13 cellular contexts compared by ENCODE assay signal in the genomic region with DNA sequence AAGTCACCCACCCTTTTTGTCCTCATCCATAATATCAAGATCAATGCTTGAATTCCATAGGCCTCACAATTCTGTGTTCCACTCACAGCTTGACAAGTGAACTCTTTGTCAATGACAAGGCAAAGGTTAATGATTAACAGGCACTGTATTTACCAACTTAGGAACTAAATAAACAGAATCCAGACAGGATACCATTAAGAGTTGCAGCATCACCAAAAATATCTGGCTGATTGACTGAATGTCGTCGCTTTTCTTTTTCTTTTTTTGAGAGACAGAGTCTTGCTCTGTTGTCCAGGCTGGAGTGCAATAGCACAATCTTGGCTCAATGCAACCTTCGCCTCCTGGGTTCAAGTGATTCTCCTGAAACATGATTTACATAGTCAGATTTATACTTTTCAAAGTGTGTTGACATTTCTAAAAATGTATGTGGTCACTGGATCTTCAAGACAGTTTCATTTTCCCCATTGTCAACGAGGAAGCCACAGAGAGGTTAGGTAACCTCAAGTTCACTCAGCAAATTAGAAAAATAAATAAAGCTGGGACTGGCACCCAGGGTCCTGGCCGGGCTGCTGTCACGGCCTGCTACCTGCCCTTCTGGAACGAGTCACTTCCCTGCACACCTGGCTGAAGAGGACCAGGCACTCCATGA.
DNase-seq lines count a peak whose midpoint lies in the region; ATAC-seq and TF ChIP-seq lines count a peak whose summit lies in the region.
"Had no signal": no experiment of that assay in that cellular context is flagged by ENCODE, and none has a peak within 500 bp of the region (broad histone marks: within the 10 kb centered on the region; RNA-seq: fewer than 3 reads in every experiment).

No MANE protein-coding gene starts in this region.

- H3K9me3 Mint-ChIP-seq in CD4-positive, alpha-beta memory T cell, result peaks cover 0 to 4% (median 1%) of the 10 kb centered on the region in 8 donors
- H3K9me3 Mint-ChIP-seq in activated T-helper 1 cell treated with anti-CD3 and anti-CD28 coated beads, Interleukin-12 subunit alpha, Interleukin-12 subunit beta, Interleukin-2, Interleukin-4 antibody, amounts not matched to agents 30 ng/mL and 10 ng/mL and 1 ng/mL, durations not matched to agents 14 hours and 24 hours and 36 hours, result peaks cover 4% of the 10 kb centered on the region
- peaks cover 0 to 3% (median 0%) of the 10 kb centered on the region in 11 donors for H3K9me3 Mint-ChIP-seq in naive thymus-derived CD4-positive, alpha-beta T cell
- peaks cover 4% of the 10 kb centered on the region for H3K9me3 Mint-ChIP-seq in osteocyte (ENCODE audit: unreplicated experiment)

- H4K20me1 ChIP-seq in KMS-11 (ENCODE audit: insufficient read depth), result no peaks in the 10 kb centered on the region

- no peak overlapping the region for H3K4me3 ChIP-seq in CD4-positive, alpha-beta memory T cell (ENCODE audit: low read length in 2 of 2)
- no peak overlapping the region for H3K4me3 ChIP-seq in KMS-11 (IDR thresholded peaks at IDR 0.05; ENCODE audit: insufficient read depth, low read depth, low read length)
- H3K4me3 ChIP-seq in naive thymus-derived CD4-positive, alpha-beta T cell (ENCODE audit: low read length), result no peak overlapping the region

- H3K36me3 ChIP-seq in CD4-positive, alpha-beta memory T cell (ENCODE audit: insufficient read depth, low read length), result no peaks in the 10 kb centered on the region
- H3K36me3 ChIP-seq in KMS-11 (ENCODE audit: insufficient read depth), result no peaks in the 10 kb centered on the region
- peaks cover 0 to 19% (median under 1%) of the 10 kb centered on the region in 3 experiments for H3K36me3 ChIP-seq in naive thymus-derived CD4-positive, alpha-beta T cell (ENCODE audit: control insufficient read depth in 2 of 3, insufficient read depth in 3 of 3, low read length in 3 of 3)

- H3K27ac Mint-ChIP-seq in CD4-positive, alpha-beta memory T cell, result peak overlapping the region; percentile 33 to 95 (median 77)
- peak overlapping the region; percentile 82 for H3K27ac Mint-ChIP-seq in activated T-helper 1 cell treated with anti-CD3 and anti-CD28 coated beads, Interleukin-12 subunit alpha, Interleukin-12 subunit beta, Interleukin-2, Interleukin-4 antibody, amounts not matched to agents 30 ng/mL and 10 ng/mL and 1 ng/mL, durations not matched to agents 14 hours and 24 hours and 36 hours
- peak overlapping the region in 6 of 9 donors; percentile 39 to 100 (median 86) for H3K27ac Mint-ChIP-seq in naive thymus-derived CD4-positive, alpha-beta T cell
- H3K27ac Mint-ChIP-seq in osteocyte (ENCODE audit: unreplicated experiment), result no peak overlapping the region
- H3K27ac Mint-ChIP-seq: activated B cell treated with CpG ODN at 0.5 μM for 24 hours had no signal

- H3K4me2 ChIP-seq in KMS-11, result peak overlapping the region; percentile 8; the same call in 1 of the 2 replicates

- no peak overlapping the region for H3K27ac ChIP-seq in CD4-positive, alpha-beta memory T cell (ENCODE audit: low read depth, low read length)
- no peak overlapping the region for H3K27ac ChIP-seq in KMS-11
- H3K27ac ChIP-seq in naive thymus-derived CD4-positive, alpha-beta T cell (ENCODE audit: low read depth, low read length), result no peak overlapping the region

- intact Hi-C loops in CD4-positive, alpha-beta memory T cell (cut with micrococcal nuclease), result no loop called here
- intact Hi-C loops in activated T-helper 1 cell treated with anti-CD3 and anti-CD28 coated beads, Interleukin-12 subunit alpha, Interleukin-12 subunit beta, Interleukin-2, Interleukin-4 antibody, amounts not matched to agents 30 ng/mL and 10 ng/mL and 1 ng/mL, durations not matched to agents 14 hours and 24 hours and 36 hours (cut with micrococcal nuclease), result no loop called here
- intact Hi-C loops in naive thymus-derived CD4-positive, alpha-beta T cell (cut with micrococcal nuclease), result loop anchor here in 1 of 2 donors (5.0 kb wide), 1 partner anchor 52 kb away; no protein-coding TSS in a partner anchor

- ATAC-seq in naive thymus-derived CD4-positive, alpha-beta T cell, result no peak
- no peak for ATAC-seq in GM18517 (IDR thresholded peaks at IDR 0.05; ENCODE audit: unreplicated experiment)

- TF ChIP-seq CTCF in KMS-11 (conservative IDR thresholded peaks at IDR 0.05; ENCODE audit: low read depth, low read length) (no peak), osteocyte (IDR thresholded peaks at IDR 0.05) (no peak)

- POLR2A ChIA-PET in CD4-positive, alpha-beta memory T cell (lab: Charles Lee; ENCODE audit: partially characterized antibody), result interaction anchor here (1.1 to 6.0 kb wide), 4 partner anchors 12 to 53 kb away, joined by 3 to 64 read pairs (median 6); no protein-coding TSS in a partner anchor
- POLR2A ChIA-PET in naive thymus-derived CD4-positive, alpha-beta T cell (lab: Charles Lee), result interaction anchor here (0.7 to 5.3 kb wide), 2 partner anchors 12 to 1372 kb away, joined by 3 to 35 read pairs; a partner anchor contains a TSS

- peak overlapping the region in 6 of 8 donors; percentile 8 to 81 (median 64) for H3K4me3 Mint-ChIP-seq in CD4-positive, alpha-beta memory T cell
- H3K4me3 Mint-ChIP-seq in activated T-helper 1 cell treated with anti-CD3 and anti-CD28 coated beads, Interleukin-12 subunit alpha, Interleukin-12 subunit beta, Interleukin-2, Interleukin-4 antibody, amounts not matched to agents 30 ng/mL and 10 ng/mL and 1 ng/mL, durations not matched to agents 14 hours and 24 hours and 36 hours, result peak overlapping the region; percentile 64
- peak overlapping the region in 4 of 10 donors; percentile 33 to 79 (median 41) for H3K4me3 Mint-ChIP-seq in naive thymus-derived CD4-positive, alpha-beta T cell
- no peak overlapping the region for H3K4me3 Mint-ChIP-seq in osteocyte (ENCODE audit: unreplicated experiment)
- H3K4me3 Mint-ChIP-seq: activated B cell treated with CpG ODN at 0.5 μM for 24 hours, brain had no signal

- H3K36me3 Mint-ChIP-seq in CD4-positive, alpha-beta memory T cell, result peaks cover 6 to 7% of the 10 kb centered on the region in 2 donors
- peaks cover 10% of the 10 kb centered on the region for H3K36me3 Mint-ChIP-seq in activated T-helper 1 cell treated with anti-CD3 and anti-CD28 coated beads, Interleukin-12 subunit alpha, Interleukin-12 subunit beta, Interleukin-2, Interleukin-4 antibody, amounts not matched to agents 30 ng/mL and 10 ng/mL and 1 ng/mL, durations not matched to agents 14 hours and 24 hours and 36 hours (ENCODE audit: low read depth)
- peaks cover 10 to 55% (median 25%) of the 10 kb centered on the region in 5 donors for H3K36me3 Mint-ChIP-seq in naive thymus-derived CD4-positive, alpha-beta T cell
- peaks cover 21% of the 10 kb centered on the region for H3K36me3 Mint-ChIP-seq in osteocyte (ENCODE audit: unreplicated experiment)

- H3K27me3 ChIP-seq in CD4-positive, alpha-beta memory T cell (ENCODE audit: insufficient read depth, low read length), result no peaks in the 10 kb centered on the region
- peaks cover 11% of the 10 kb centered on the region; the same call in 1 of the 2 replicates for H3K27me3 ChIP-seq in KMS-11 (ENCODE audit: insufficient read depth, low read depth)
- H3K27me3 ChIP-seq in naive thymus-derived CD4-positive, alpha-beta T cell (ENCODE audit: control insufficient read depth in 2 of 2, insufficient read depth in 2 of 2, low read length in 2 of 2), result no peaks in the 10 kb centered on the region

- no peak overlapping the region; the same call in 1 of the 2 replicates for H2AFZ ChIP-seq in KMS-11 (ENCODE audit: low read depth)

- H3K4me1 Mint-ChIP-seq in CD4-positive, alpha-beta memory T cell, result peaks cover 22 to 56% (median 42%) of the 10 kb centered on the region in 4 donors
- peaks cover 58% of the 10 kb centered on the region for H3K4me1 Mint-ChIP-seq in activated T-helper 1 cell treated with anti-CD3 and anti-CD28 coated beads, Interleukin-12 subunit alpha, Interleukin-12 subunit beta, Interleukin-2, Interleukin-4 antibody, amounts not matched to agents 30 ng/mL and 10 ng/mL and 1 ng/mL, durations not matched to agents 14 hours and 24 hours and 36 hours (ENCODE audit: low read depth)
- H3K4me1 Mint-ChIP-seq in naive thymus-derived CD4-positive, alpha-beta T cell, result peaks cover 9 to 68% (median 45%) of the 10 kb centered on the region in 7 donors
- peaks cover 14% of the 10 kb centered on the region for H3K4me1 Mint-ChIP-seq in osteocyte (ENCODE audit: unreplicated experiment)

- no peak for DNase-seq in CD4-positive, alpha-beta memory T cell
- peak; percentile 13 for DNase-seq in activated T-helper 1 cell treated with anti-CD3 and anti-CD28 coated beads, Interleukin-12 subunit alpha, Interleukin-12 subunit beta, Interleukin-2, Interleukin-4 antibody, amounts not matched to agents 30 ng/mL and 10 ng/mL and 1 ng/mL, durations not matched to agents 14 hours and 24 hours and 36 hours (ENCODE audit: low spot score)
- peak in 1 of 9 donors; percentile 20 for DNase-seq in naive thymus-derived CD4-positive, alpha-beta T cell
- no peak for DNase-seq in osteocyte (ENCODE audit: extremely low spot score, unreplicated experiment)
- DNase-seq in NCI-H82 treated with DMSO at 0.1 percent for 48 hours (lab: John Stamatoyannopoulos, UW; ENCODE audit: unreplicated experiment), result no peak
- DNase-seq in NAMALWA (ENCODE audit: low spot score), result no peak
- DNase-seq: activated B cell treated with CpG ODN at 0.5 μM for 24 hours, NCI-H1092 treated with DMSO at 0.1 percent for 48 hours, NCI-H510A treated with DMSO at 0.1 percent for 48 hours, SHP77 had no signal

- H3K27me3 Mint-ChIP-seq in CD4-positive, alpha-beta memory T cell, result peaks cover 0 to 1% of the 10 kb centered on the region in 2 donors
- no peaks in the 10 kb centered on the region for H3K27me3 Mint-ChIP-seq in activated T-helper 1 cell treated with anti-CD3 and anti-CD28 coated beads, Interleukin-12 subunit alpha, Interleukin-12 subunit beta, Interleukin-2, Interleukin-4 antibody, amounts not matched to agents 30 ng/mL and 10 ng/mL and 1 ng/mL, durations not matched to agents 14 hours and 24 hours and 36 hours (ENCODE audit: insufficient read depth)
- H3K27me3 Mint-ChIP-seq in naive thymus-derived CD4-positive, alpha-beta T cell, result peaks cover 0 to 1% (median 0%) of the 10 kb centered on the region in 5 donors
- peaks cover 2% of the 10 kb centered on the region for H3K27me3 Mint-ChIP-seq in osteocyte (ENCODE audit: unreplicated experiment)
- H3K27me3 Mint-ChIP-seq: brain had no signal

- CTCF ChIA-PET in CD4-positive, alpha-beta memory T cell (lab: Charles Lee; ENCODE audit: partially characterized antibody), result interaction anchor here (1.2 kb wide), 1 partner anchor 8 kb away, joined by 3 read pairs; no protein-coding TSS in a partner anchor
- CTCF ChIA-PET in naive thymus-derived CD4-positive, alpha-beta T cell (lab: Charles Lee), result no interaction called here

- H3K79me2 ChIP-seq in KMS-11 (ENCODE audit: insufficient read depth, low read depth), result no peaks in the 10 kb centered on the region

- peaks cover 43% of the 10 kb centered on the region for H3K4me1 ChIP-seq in CD4-positive, alpha-beta memory T cell (ENCODE audit: insufficient read depth, low read length)
- peaks cover 13% of the 10 kb centered on the region for H3K4me1 ChIP-seq in KMS-11 (ENCODE audit: low read depth, poor library complexity, severe bottlenecking)
- peaks cover 13 to 33% of the 10 kb centered on the region in 2 donors for H3K4me1 ChIP-seq in naive thymus-derived CD4-positive, alpha-beta T cell (ENCODE audit: control insufficient read depth in 2 of 2, insufficient read depth in 2 of 2, low read length in 2 of 2)

- H3K9me3 ChIP-seq in CD4-positive, alpha-beta memory T cell (ENCODE audit: control insufficient read depth in 1 of 2, low read length in 2 of 2), result no peaks in the 10 kb centered on the region
- no peaks in the 10 kb centered on the region for H3K9me3 ChIP-seq in naive thymus-derived CD4-positive, alpha-beta T cell (ENCODE audit: control insufficient read depth in 2 of 3, low read length in 3 of 3)

- no peak overlapping the region for H3K9ac ChIP-seq in KMS-11
